In the genomic region with DNA sequence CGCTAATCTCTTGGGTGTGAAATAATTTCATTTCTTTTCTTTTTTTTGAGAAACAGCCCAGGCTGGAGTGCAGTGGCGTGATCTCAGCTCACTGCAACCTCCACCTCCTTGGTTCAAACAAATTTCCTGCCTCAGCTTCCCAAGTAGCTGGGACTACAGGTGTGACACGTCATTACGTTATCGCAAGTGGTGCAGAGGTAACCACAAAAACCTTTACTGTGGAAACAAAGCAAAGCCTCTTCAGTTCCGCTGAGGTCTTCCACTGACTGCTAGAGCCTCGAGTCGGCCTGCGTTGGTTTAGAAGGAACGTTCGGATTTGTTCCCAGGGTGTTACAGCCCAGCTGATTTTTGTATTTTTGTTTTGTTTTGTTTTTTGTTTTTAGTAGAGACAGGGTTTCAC, we compare ENCODE assay signal across 11 cellular contexts. TPM values are rescaled to one million over a fixed set of nuclear protein-coding genes. Genes with fewer than 3 reads are reported as not detected.
A peak's percentile ranks its signal among the peaks of the same experiment; 100 is the strongest.
DNase-seq lines count a peak whose midpoint lies in the region; ATAC-seq, FAIRE-seq and TF ChIP-seq lines count a peak whose summit lies in the region.
"Had no signal": no experiment of that assay in that cellular context is flagged by ENCODE, and none has a peak within 500 bp of the region (broad histone marks: within the 10 kb centered on the region; RNA-seq: fewer than 3 reads in every experiment).

No MANE protein-coding gene starts in this region.

- H3K36me3 Mint-ChIP-seq in IgD-negative memory B cell = peaks cover 2% of the 10 kb centered on the region
- peaks cover 1% of the 10 kb centered on the region for H3K36me3 Mint-ChIP-seq in activated CD4-positive, alpha-beta T cell treated with anti-CD3 and anti-CD28 coated beads, Interleukin-2, amount 10 ng/mL, durations not matched to agents 24 days and 14 days (ENCODE audit: low read depth)
- H3K36me3 Mint-ChIP-seq in activated naive CD4-positive, alpha-beta T cell treated with anti-CD3 and anti-CD28 coated beads for 36 hours (ENCODE audit: low read depth) = no peaks in the 10 kb centered on the region
- H3K36me3 Mint-ChIP-seq in endothelial cell (ENCODE audit: low read depth, unreplicated experiment) = peaks cover 7% of the 10 kb centered on the region

- no peak for TF ChIP-seq CTCF in endothelial cell (IDR thresholded peaks at IDR 0.05; ENCODE audit: unreplicated experiment)

- H3K27me3 Mint-ChIP-seq in IgD-negative memory B cell = no peaks in the 10 kb centered on the region
- H3K27me3 Mint-ChIP-seq in activated CD4-positive, alpha-beta T cell treated with anti-CD3 and anti-CD28 coated beads, Interleukin-2, amount 10 ng/mL, durations not matched to agents 24 days and 14 days = peaks cover 14% of the 10 kb centered on the region
- H3K27me3 Mint-ChIP-seq in activated naive CD4-positive, alpha-beta T cell treated with anti-CD3 and anti-CD28 coated beads for 36 hours (ENCODE audit: low read depth) = no peaks in the 10 kb centered on the region
- peaks cover 7% of the 10 kb centered on the region for H3K27me3 Mint-ChIP-seq in endothelial cell (ENCODE audit: unreplicated experiment)

- no peaks in the 10 kb centered on the region for H3K36me3 ChIP-seq in small intestine (ENCODE audit: control insufficient read depth in 2 of 2, insufficient read depth in 2 of 2, low read length in 2 of 2)

- 9 to 49% (median 22%) methylated on average over 11 of the region's 11 CpGs for WGBS in small intestine, 3 donors

- CTCF ChIA-PET in activated naive CD4-positive, alpha-beta T cell treated with anti-CD3 and anti-CD28 coated beads for 36 hours (lab: Charles Lee) = interaction anchor here (0.6 to 4.4 kb wide), 9 partner anchors 11 to 627 kb away, joined by 3 to 25 read pairs (median 7); partner anchors contain the start of gene ZNF865

- intact Hi-C loops in activated CD4-positive, alpha-beta T cell treated with anti-CD3 and anti-CD28 coated beads, Interleukin-2, amount 10 ng/mL, durations not matched to agents 24 days and 14 days (cut with micrococcal nuclease) = loop anchor here (10.0 kb wide), 1 partner anchor 1162 kb away; the partner anchor contains the start of gene LENG9
- intact Hi-C loops in activated naive CD4-positive, alpha-beta T cell treated with anti-CD3 and anti-CD28 coated beads for 36 hours (cut with micrococcal nuclease) = loop anchor here (2.0 kb wide), 1 partner anchor 158 kb away; no protein-coding TSS in a partner anchor

- no peak for ATAC-seq in HG02623 (IDR thresholded peaks at IDR 0.05; ENCODE audit: unreplicated experiment)
- ATAC-seq in GM21515 (IDR thresholded peaks at IDR 0.05; ENCODE audit: unreplicated experiment) = no peak

- H3K4me3 Mint-ChIP-seq in IgD-negative memory B cell = peak overlapping the region in 2 of 4 donors; percentile 22 to 25
- peak overlapping the region; percentile 75 for H3K4me3 Mint-ChIP-seq in activated CD4-positive, alpha-beta T cell treated with anti-CD3 and anti-CD28 coated beads, Interleukin-2, amount 10 ng/mL, durations not matched to agents 24 days and 14 days
- H3K4me3 Mint-ChIP-seq in activated naive CD4-positive, alpha-beta T cell treated with anti-CD3 and anti-CD28 coated beads for 36 hours = peak overlapping the region; percentile 34
- no peak overlapping the region for H3K4me3 Mint-ChIP-seq in endothelial cell (ENCODE audit: unreplicated experiment)

- H3K9me3 ChIP-seq in small intestine (ENCODE audit: control insufficient read depth, low read depth) = no peaks in the 10 kb centered on the region
- H3K9me3 ChIP-seq: BLaER1 had no signal

- peak overlapping the region in 1 of 2 donors; percentile 61 for H3K27ac ChIP-seq in small intestine (ENCODE audit: low read depth in 1 of 2, low read length in 1 of 2)
- H3K27ac ChIP-seq: BLaER1, GM23248 had no signal

- H3K4me1 ChIP-seq in small intestine (ENCODE audit: control insufficient read depth in 2 of 2, insufficient read depth in 1 of 2, low read depth in 1 of 2, low read length in 1 of 2) = peaks cover 4 to 5% of the 10 kb centered on the region in 2 donors

- H3K9me3 Mint-ChIP-seq in IgD-negative memory B cell (no peaks in the 10 kb centered on the region), endothelial cell (ENCODE audit: unreplicated experiment) (no peaks in the 10 kb centered on the region)
- H3K9me3 Mint-ChIP-seq in activated CD4-positive, alpha-beta T cell treated with anti-CD3 and anti-CD28 coated beads, Interleukin-2, amount 10 ng/mL, durations not matched to agents 24 days and 14 days = no peaks in the 10 kb centered on the region
- no peaks in the 10 kb centered on the region for H3K9me3 Mint-ChIP-seq in activated naive CD4-positive, alpha-beta T cell treated with anti-CD3 and anti-CD28 coated beads for 36 hours

- H3K27ac Mint-ChIP-seq in IgD-negative memory B cell (peak overlapping the region in 2 of 3 donors; percentile 43 to 72), endothelial cell (ENCODE audit: unreplicated experiment) (no peak overlapping the region)
- H3K27ac Mint-ChIP-seq in activated CD4-positive, alpha-beta T cell treated with anti-CD3 and anti-CD28 coated beads, Interleukin-2, amount 10 ng/mL, durations not matched to agents 24 days and 14 days = peak overlapping the region; percentile 84
- no peak overlapping the region for H3K27ac Mint-ChIP-seq in activated naive CD4-positive, alpha-beta T cell treated with anti-CD3 and anti-CD28 coated beads for 36 hours

- DNase-seq in activated CD4-positive, alpha-beta T cell treated with anti-CD3 and anti-CD28 coated beads, Interleukin-2, amount 10 ng/mL, durations not matched to agents 24 days and 14 days = peak; percentile 92
- DNase-seq in activated naive CD4-positive, alpha-beta T cell treated with anti-CD3 and anti-CD28 coated beads for 36 hours = peak; percentile 79
- DNase-seq in small intestine (peak; percentile 75), endothelial cell (ENCODE audit: low spot score) (no peak)
- DNase-seq: EL, GM23248, retina had no signal

- no peak for FAIRE-seq in small intestine (lab: Jason Lieb, UNC)

- no peaks in the 10 kb centered on the region for H3K27me3 ChIP-seq in small intestine (ENCODE audit: control insufficient read depth in 2 of 2, insufficient read depth in 2 of 2, low read length in 2 of 2)
- H3K27me3 ChIP-seq: BLaER1 had no signal

- H3K4me3 ChIP-seq in small intestine (ENCODE audit: low read depth in 1 of 2, low read length in 2 of 2) = no peak overlapping the region
- H3K4me3 ChIP-seq: BLaER1, GM23248 had no signal

- H3K4me1 Mint-ChIP-seq in IgD-negative memory B cell (peaks cover 2 to 11% (median 7%) of the 10 kb centered on the region in 3 donors), endothelial cell (ENCODE audit: unreplicated experiment) (peaks cover 16% of the 10 kb centered on the region)
- H3K4me1 Mint-ChIP-seq in activated CD4-positive, alpha-beta T cell treated with anti-CD3 and anti-CD28 coated beads, Interleukin-2, amount 10 ng/mL, durations not matched to agents 24 days and 14 days = peaks cover 34% of the 10 kb centered on the region
- H3K4me1 Mint-ChIP-seq in activated naive CD4-positive, alpha-beta T cell treated with anti-CD3 and anti-CD28 coated beads for 36 hours (ENCODE audit: low read depth) = peaks cover 37% of the 10 kb centered on the region

RNA-seq across cellular contexts. Expression of gene ZNF784, which starts 2.0 kb away (rescaled TPM):
- polyA plus RNA-seq in IgD-negative memory B cell (2.4 TPM), small intestine (10 to 100 TPM in 2 of 3 donors, 1 to 10 TPM in 1; 9.5 to 11.9 (median 10.1) TPM)
- total RNA-seq in activated CD4-positive, alpha-beta T cell treated with anti-CD3 and anti-CD28 coated beads, Interleukin-2, amount 10 ng/mL, durations not matched to agents 24 days and 14 days = 3.6 and 3.7 TPM in 2 replicates
- 1 to 10 TPM; 3.7 to 4.0 TPM for total RNA-seq in activated naive CD4-positive, alpha-beta T cell treated with anti-CD3 and anti-CD28 coated beads for 36 hours
- total RNA-seq in endothelial cell (ENCODE audit: unreplicated experiment) = 6.8 TPM

RNA-seq across cellular contexts. Expression of gene ZNF580, which starts 14.5 kb away (rescaled TPM):
- polyA plus RNA-seq in IgD-negative memory B cell (38.4 TPM), small intestine (10 to 100 TPM in 2 of 3 donors, 1 to 10 TPM in 1; 8.3 to 16.8 (median 16.3) TPM)
- 38.3 and 39.1 TPM in 2 replicates for total RNA-seq in activated CD4-positive, alpha-beta T cell treated with anti-CD3 and anti-CD28 coated beads, Interleukin-2, amount 10 ng/mL, durations not matched to agents 24 days and 14 days
- 10 to 100 TPM; 18.1 to 18.7 TPM for total RNA-seq in activated naive CD4-positive, alpha-beta T cell treated with anti-CD3 and anti-CD28 coated beads for 36 hours
- total RNA-seq in endothelial cell (ENCODE audit: unreplicated experiment) = 34.0 TPM

RNA-seq across cellular contexts. Expression of gene ZNF581, which starts 17.1 kb away (rescaled TPM):
- polyA plus RNA-seq in IgD-negative memory B cell (79.3 TPM), small intestine (10 to 100 TPM; 15.9 to 29.2 (median 17.7) TPM)
- total RNA-seq in activated CD4-positive, alpha-beta T cell treated with anti-CD3 and anti-CD28 coated beads, Interleukin-2, amount 10 ng/mL, durations not matched to agents 24 days and 14 days = 32.7 and 33.0 TPM in 2 replicates
- 10 to 100 TPM; 18.0 to 20.7 TPM for total RNA-seq in activated naive CD4-positive, alpha-beta T cell treated with anti-CD3 and anti-CD28 coated beads for 36 hours
- 47.2 TPM for total RNA-seq in endothelial cell (ENCODE audit: unreplicated experiment)

RNA-seq across cellular contexts. Expression of gene ZNF865, which starts 20.9 kb away (rescaled TPM):
- polyA plus RNA-seq in IgD-negative memory B cell (0.36 TPM), small intestine (1 to 10 TPM; 4.0 to 6.8 (median 4.3) TPM)
- 12.2 and 12.5 TPM in 2 replicates for total RNA-seq in activated CD4-positive, alpha-beta T cell treated with anti-CD3 and anti-CD28 coated beads, Interleukin-2, amount 10 ng/mL, durations not matched to agents 24 days and 14 days
- 10 to 100 TPM; 10.8 to 11.2 TPM for total RNA-seq in activated naive CD4-positive, alpha-beta T cell treated with anti-CD3 and anti-CD28 coated beads for 36 hours
- total RNA-seq in endothelial cell (ENCODE audit: unreplicated experiment) = 14.5 TPM

RNA-seq across cellular contexts. Expression of gene CCDC106, which starts 21.7 kb away (rescaled TPM):
- polyA plus RNA-seq in IgD-negative memory B cell = 16.0 TPM
- total RNA-seq in activated CD4-positive, alpha-beta T cell treated with anti-CD3 and anti-CD28 coated beads, Interleukin-2, amount 10 ng/mL, durations not matched to agents 24 days and 14 days = 8.0 and 9.0 TPM in 2 replicates
- total RNA-seq in activated naive CD4-positive, alpha-beta T cell treated with anti-CD3 and anti-CD28 coated beads for 36 hours = 1 to 10 TPM; 4.2 to 4.4 TPM
- polyA plus RNA-seq in small intestine = 1 to 10 TPM; 2.5 to 6.5 (median 4.6) TPM
- 20.1 TPM for total RNA-seq in endothelial cell (ENCODE audit: unreplicated experiment)

Comparison
In these comparisons a context has a peak if more than half of its experiments do, and no peak if none do; other contexts are left out.
1. H3K27ac Mint-ChIP-seq: peak in IgD-negative memory B cell (2 of 3) and activated CD4-positive, alpha-beta T cell treated with anti-CD3 and anti-CD28 coated beads, Interleukin-2, amount 10 ng/mL, durations not matched to agents 24 days and 14 days (single experiment); none in activated naive CD4-positive, alpha-beta T cell treated with anti-CD3 and anti-CD28 coated beads for 36 hours (single experiment) and endothelial cell (single experiment).